ENCODE assay signal across 2 cellular contexts in genomic region chr6:16265351-16266341, GRCh38.
TF ChIP-seq lines count a peak whose summit lies in the region.

No MANE protein-coding gene starts in this region.

TF ChIP-seq in GM23338, 12 proteins besides CTCF, POLR2A, EP300 and RAD21:
- TF ChIP-seq JUNB (IDR thresholded peaks at IDR 0.05; ENCODE audit: unreplicated experiment) (no peak), REST (IDR thresholded peaks at IDR 0.05; ENCODE audit: unreplicated experiment) (no peak)

TF ChIP-seq in H1, 55 proteins besides CTCF, POLR2A, EP300 and RAD21:
- no peak for TF ChIP-seq MAX (IDR thresholded peaks at IDR 0.05)
- TF ChIP-seq USF2 (IDR thresholded peaks at IDR 0.05; ENCODE audit: low read length), result no peak
- TF ChIP-seq TEAD4 (IDR thresholded peaks at IDR 0.05; ENCODE audit: low read depth, low read length), result no peak
- no peak for TF ChIP-seq BRCA1 (IDR thresholded peaks at IDR 0.05; ENCODE audit: low read depth, low read length)
- no peak for TF ChIP-seq GTF2F1 (IDR thresholded peaks at IDR 0.05; ENCODE audit: borderline replicate concordance, low read depth, low read length)
- no peak for TF ChIP-seq NRF1 (IDR thresholded peaks at IDR 0.05; ENCODE audit: low read depth, low read length)
- no peak for TF ChIP-seq HDAC6 (IDR thresholded peaks at IDR 0.05; ENCODE audit: low read depth, low read length)
- TF ChIP-seq BCL11A (IDR thresholded peaks at IDR 0.05; ENCODE audit: low read depth in 2 of 2, low read length in 2 of 2), result no peak
- no peak for TF ChIP-seq ATF3 (IDR thresholded peaks at IDR 0.05; ENCODE audit: insufficient read depth, low read depth, low read length)
- no peak for TF ChIP-seq NANOG (IDR thresholded peaks at IDR 0.05; ENCODE audit: insufficient read depth, low read depth, low read length, poor library complexity, severe bottlenecking)
- no peak for TF ChIP-seq TBP (IDR thresholded peaks at IDR 0.05; ENCODE audit: low read depth, low read length)
- TF ChIP-seq SAP30 (IDR thresholded peaks at IDR 0.05; ENCODE audit: insufficient read depth, insufficient replicate concordance, low read length), result no peak
- TF ChIP-seq TCF12 (IDR thresholded peaks at IDR 0.05; ENCODE audit: low read depth, low read length), result no peak
- TF ChIP-seq RNF2 (IDR thresholded peaks at IDR 0.05; ENCODE audit: borderline replicate concordance, low read depth, low read length, missing control alignments, poor library complexity, severe bottlenecking), result no peak
- TF ChIP-seq ASH2L (IDR thresholded peaks at IDR 0.05; ENCODE audit: low read length), result no peak
- no peak for TF ChIP-seq HDAC2 (IDR thresholded peaks at IDR 0.05; ENCODE audit: borderline replicate concordance in 1 of 2, low read depth in 2 of 2, low read length in 2 of 2)
- TF ChIP-seq EZH2 (IDR thresholded peaks at IDR 0.05; ENCODE audit: low read depth, low read length, severe bottlenecking), result no peak
- TF ChIP-seq SP4 (IDR thresholded peaks at IDR 0.05; ENCODE audit: low read length), result no peak
- no peak for TF ChIP-seq CTBP2 (IDR thresholded peaks at IDR 0.05; ENCODE audit: borderline replicate concordance, insufficient read depth, insufficient read length, low read length)
